ENCODE assay signal across 22 cellular contexts in the genomic region with DNA sequence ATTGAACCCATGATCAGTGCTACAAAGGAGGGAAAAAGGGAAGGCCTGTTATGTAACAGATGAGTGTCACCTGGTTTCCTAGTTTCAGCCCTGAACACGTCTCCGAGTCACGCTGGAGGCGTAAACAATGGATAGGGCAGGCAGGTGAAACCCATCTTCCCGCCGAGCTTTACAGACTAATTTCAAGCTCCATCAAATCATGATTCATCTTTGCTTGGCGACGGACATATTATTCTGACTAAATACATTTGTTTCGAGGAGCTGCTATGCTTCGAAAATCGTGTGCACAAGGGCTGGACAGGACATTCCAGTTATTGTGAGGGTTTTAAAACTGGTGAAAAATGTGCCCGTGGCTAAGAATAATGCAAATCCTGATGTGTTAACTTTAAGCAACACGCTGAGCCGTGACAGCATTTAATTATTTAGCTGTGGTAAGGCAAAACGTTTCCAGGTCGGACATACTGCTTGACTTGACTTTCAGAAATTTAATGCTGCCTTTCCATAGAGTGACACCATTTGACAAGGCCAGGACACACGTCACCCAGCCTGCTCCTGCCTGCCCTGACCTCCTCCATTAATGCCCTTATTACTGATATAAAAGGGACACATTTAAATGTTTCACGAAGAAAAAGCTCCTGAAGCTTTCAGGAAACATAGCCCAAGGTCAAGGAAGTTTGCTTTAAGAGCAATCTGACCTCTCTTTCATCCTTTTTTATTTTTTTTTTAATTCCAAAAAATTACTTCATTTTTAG.
DNase-seq lines count a peak whose midpoint lies in the region; ATAC-seq and TF ChIP-seq lines count a peak whose summit lies in the region.
"Had no signal": no experiment of that assay in that cellular context is flagged by ENCODE, and none has a peak within 500 bp of the region (broad histone marks: within the 10 kb centered on the region; RNA-seq: fewer than 3 reads in every experiment).

No MANE protein-coding gene starts in this region.

- TF ChIP-seq CTCF in gastrocnemius medialis (IDR thresholded peaks at IDR 0.05 in 4 of 5, conservative IDR thresholded peaks at IDR 0.05 in 1 of 5), result no peak

- H3K4me1 ChIP-seq in gastrocnemius medialis, result no peaks in the 10 kb centered on the region
- H3K4me1 ChIP-seq: ascending aorta, pancreas, SJCRH30 had no signal

- intact Hi-C loops in gastrocnemius medialis (cut with DNase I; ENCODE audit: low total_unique reads), result no loop called here

- H3K9me3 ChIP-seq in gastrocnemius medialis, result no peaks in the 10 kb centered on the region
- H3K9me3 ChIP-seq: ascending aorta, pancreas, SJCRH30 had no signal

- H3K27me3 ChIP-seq in gastrocnemius medialis, result no peaks in the 10 kb centered on the region
- H3K27me3 ChIP-seq: ascending aorta, pancreas, SJCRH30 had no signal

- H3K4me3 ChIP-seq in gastrocnemius medialis, result no peak overlapping the region
- H3K4me3 ChIP-seq: ascending aorta, GM23338, pancreas, SJCRH30 had no signal

- H3K27ac ChIP-seq in gastrocnemius medialis, result no peak overlapping the region
- H3K27ac ChIP-seq: ascending aorta, KMS-11, pancreas, SJCRH30 had no signal

- DNase-seq in NCI-H1048 (lab: John Stamatoyannopoulos, UW) (peak; percentile 20), NCI-H2227 treated with DMSO at 0.1 percent for 48 hours (lab: John Stamatoyannopoulos, UW) (peak; percentile 54), astrocyte of the hippocampus (ENCODE audit: low read depth, low spot score) (peak; percentile 31), renal cortical epithelial cell (ENCODE audit: low read depth) (peak; percentile 90), gastrocnemius medialis (no peak)
- no peak for DNase-seq in activated CD4-positive, alpha-beta T cell treated with anti-CD3 and anti-CD28 coated beads, Interleukin-2, amount 50 U/mL, for 1 hour
- DNase-seq: activated B cell treated with CpG ODN at 0.5 μM for 24 hours; activated CD8-positive, alpha-beta T cell treated with anti-CD3 and anti-CD28 coated beads, Interleukin-2, amount 10 ng/mL, durations not matched to agents 7 days and 5 days; activated naive CD4-positive, alpha-beta T cell treated with anti-CD3 and anti-CD28 coated beads, Interleukin-2, amount 50 U/mL, for 16 hours; activated T-cell treated with anti-CD3 and anti-CD28 coated beads, Interleukin-2, amount 50 U/mL, for 24 hours; AML-193; effector CD8-positive, alpha-beta T cell; mesenchymal stem cell; naive thymus-derived CD4-positive, alpha-beta T cell; NCI-H1092; SJCRH30; stimulated activated naive CD4-positive, alpha-beta T cell had no signal

- in situ Hi-C loops in gastrocnemius medialis (cut with MboI; ENCODE audit: low sequenced_read_pairs in 4 of 4), result no loop called here

- ATAC-seq in GM21786 (IDR thresholded peaks at IDR 0.05; ENCODE audit: unreplicated experiment), result no peak
- no peak for ATAC-seq in gastrocnemius medialis
- ATAC-seq: activated CD8-positive, alpha-beta T cell treated with anti-CD3 and anti-CD28 coated beads, Interleukin-2, amount 10 ng/mL, durations not matched to agents 7 days and 5 days; GM23338; naive thymus-derived CD4-positive, alpha-beta T cell had no signal

- no peaks in the 10 kb centered on the region for H3K36me3 ChIP-seq in gastrocnemius medialis
- H3K36me3 ChIP-seq: ascending aorta, pancreas, SJCRH30 had no signal

- no peak for TF ChIP-seq POLR2A in gastrocnemius medialis (IDR thresholded peaks at IDR 0.05)

Comparison
In these comparisons a context has a peak if more than half of its experiments do, and no peak if none do; other contexts are left out.
1. DNase-seq: peak in NCI-H1048 (single experiment), NCI-H2227 treated with DMSO at 0.1 percent for 48 hours (single experiment), astrocyte of the hippocampus (single experiment) and renal cortical epithelial cell (single experiment); none in activated CD4-positive, alpha-beta T cell treated with anti-CD3 and anti-CD28 coated beads, Interleukin-2, amount 50 U/mL, for 1 hour (single experiment) and gastrocnemius medialis (0 of 2).